Comparison of ENCODE assay signal across 16 cellular contexts in the genomic region with DNA sequence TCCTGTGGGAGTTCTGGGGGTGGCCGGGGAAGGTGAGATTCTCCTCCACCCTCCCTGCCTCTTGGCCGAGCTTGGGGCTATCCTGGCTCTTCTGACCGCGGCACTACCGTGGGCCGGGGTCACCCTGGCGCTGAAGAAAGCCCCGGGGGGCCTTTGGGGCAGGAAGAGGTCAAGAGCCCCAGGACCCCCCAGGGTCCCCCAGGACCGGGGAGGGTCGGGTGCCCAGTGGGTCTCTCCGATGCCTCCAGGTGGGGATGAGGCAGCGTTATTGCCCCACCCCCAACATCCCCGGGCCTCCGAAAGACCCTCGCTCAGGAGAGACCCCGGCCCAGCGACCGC. TPM values are rescaled to one million over a fixed set of nuclear protein-coding genes. Genes with fewer than 3 reads are reported as not detected.
DNase-seq lines count a peak whose midpoint lies in the region; ATAC-seq and TF ChIP-seq lines count a peak whose summit lies in the region.
"Had no signal": no experiment of that assay in that cellular context is flagged by ENCODE, and none has a peak within 500 bp of the region (broad histone marks: within the 10 kb centered on the region; RNA-seq: fewer than 3 reads in every experiment).

No MANE protein-coding gene starts in this region.

- H3K9me3 Mint-ChIP-seq in progenitor cell of endocrine pancreas (ENCODE audit: low read depth): no peaks in the 10 kb centered on the region
- H3K9me3 Mint-ChIP-seq: activated B cell treated with CpG ODN at 0.5 μM for 24 hours; activated naive CD8-positive, alpha-beta T cell treated with anti-CD3 and anti-CD28 coated beads, Interleukin-2, amount 10 ng/mL, durations not matched to agents 7 days and 5 days had no signal

- no peak for ATAC-seq in GM21576 (IDR thresholded peaks at IDR 0.05; ENCODE audit: unreplicated experiment)

- H3K9me2 ChIP-seq in hepatocyte (replicated peaks; ENCODE audit: insufficient read depth): no peaks in the 10 kb centered on the region

- peaks cover 3% of the 10 kb centered on the region for H4K20me1 ChIP-seq in hepatocyte (ENCODE audit: insufficient read depth, poor library complexity, severe bottlenecking)

- H3K4me3 Mint-ChIP-seq in progenitor cell of endocrine pancreas (ENCODE audit: low read depth): peak overlapping the region; percentile 51
- H3K4me3 Mint-ChIP-seq: activated B cell treated with CpG ODN at 0.5 μM for 24 hours; activated naive CD8-positive, alpha-beta T cell treated with anti-CD3 and anti-CD28 coated beads, Interleukin-2, amount 10 ng/mL, durations not matched to agents 7 days and 5 days had no signal

- no peak overlapping the region for H3K27ac Mint-ChIP-seq in progenitor cell of endocrine pancreas
- H3K27ac Mint-ChIP-seq: activated B cell treated with CpG ODN at 0.5 μM for 24 hours; activated naive CD8-positive, alpha-beta T cell treated with anti-CD3 and anti-CD28 coated beads, Interleukin-2, amount 10 ng/mL, durations not matched to agents 7 days and 5 days had no signal

- H2AFZ ChIP-seq in hepatocyte: no peak overlapping the region

- H3K4me2 ChIP-seq in hepatocyte: peak overlapping the region; percentile 100

- TF ChIP-seq CTCF in BJ (IDR thresholded peaks at IDR 0.05; ENCODE audit: insufficient read depth, low read depth, low read length): no peak
- TF ChIP-seq CTCF in hepatocyte (IDR thresholded peaks at IDR 0.05; ENCODE audit: poor library complexity): no peak
- no peak for TF ChIP-seq CTCF in progenitor cell of endocrine pancreas (IDR thresholded peaks at IDR 0.05; ENCODE audit: unreplicated experiment)

- peak overlapping the region; percentile 73 for H3K27ac ChIP-seq in hepatocyte
- H3K27ac ChIP-seq: tibial artery had no signal

- CTCF ChIA-PET in BJ (lab: Yijun Ruan, JAX): interaction anchor here (1.3 kb wide), 1 partner anchor 16 kb away, joined by 7 read pairs; no protein-coding TSS in a partner anchor

- H3K4me1 ChIP-seq in hepatocyte (ENCODE audit: insufficient read depth): peaks cover 22% of the 10 kb centered on the region

- peaks cover 23% of the 10 kb centered on the region for H3K27me3 Mint-ChIP-seq in progenitor cell of endocrine pancreas

- no peaks in the 10 kb centered on the region for H3K79me2 ChIP-seq in hepatocyte

- H3K4me3 ChIP-seq in BJ (ENCODE audit: low read depth, low read length) (peak overlapping the region; percentile 72), hepatocyte (no peak overlapping the region)

- no peak for TF ChIP-seq RAD21 in Ishikawa (IDR thresholded peaks at IDR 0.05; ENCODE audit: low read depth)

- H3K36me3 Mint-ChIP-seq in progenitor cell of endocrine pancreas (ENCODE audit: insufficient read depth): peaks cover 3% of the 10 kb centered on the region
- H3K36me3 Mint-ChIP-seq: activated naive CD8-positive, alpha-beta T cell treated with anti-CD3 and anti-CD28 coated beads, Interleukin-2, amount 10 ng/mL, durations not matched to agents 7 days and 5 days had no signal

- peaks cover 1% of the 10 kb centered on the region for H3K4me1 Mint-ChIP-seq in progenitor cell of endocrine pancreas (ENCODE audit: low read depth)
- H3K4me1 Mint-ChIP-seq: activated naive CD8-positive, alpha-beta T cell treated with anti-CD3 and anti-CD28 coated beads, Interleukin-2, amount 10 ng/mL, durations not matched to agents 7 days and 5 days had no signal

- H3K36me3 ChIP-seq in BJ (ENCODE audit: control insufficient read depth, insufficient read depth, low read length) (no peaks in the 10 kb centered on the region), hepatocyte (replicated peaks; ENCODE audit: insufficient read depth, low read depth) (no peaks in the 10 kb centered on the region)
- H3K36me3 ChIP-seq: tibial artery had no signal

- POLR2A ChIA-PET in BJ (lab: Charles Lee): no interaction called here

- H3K27me3 ChIP-seq in BJ (ENCODE audit: control insufficient read depth, insufficient read depth, low read length) (no peaks in the 10 kb centered on the region), hepatocyte (no peaks in the 10 kb centered on the region)

- H3K9me3 ChIP-seq in hepatocyte (ENCODE audit: low read depth): no peaks in the 10 kb centered on the region
- H3K9me3 ChIP-seq: tibial artery had no signal

- DNase-seq in BJ (ENCODE audit: low read depth) (no peak), hepatocyte (ENCODE audit: low spot score) (no peak), progenitor cell of endocrine pancreas (ENCODE audit: low spot score, unreplicated experiment) (no peak), kidney glomerular epithelial cell (lab: John Stamatoyannopoulos, UW) (no peak), SW480 (ENCODE audit: low spot score) (no peak)
- no peak for DNase-seq in central memory CD4-positive, alpha-beta T cell
- DNase-seq: activated B cell treated with CpG ODN at 0.5 μM for 24 hours, GOT3, NCI-H1930, NCI-H510A had no signal

- no peak for TF ChIP-seq EP300 in Ishikawa (IDR thresholded peaks at IDR 0.05; ENCODE audit: borderline replicate concordance)

- 11% methylated on average over 13 of the region's 18 CpGs for WGBS in hepatocyte (ENCODE audit: low lambda C conversion rate, missing lambda C conversion rate)

TF ChIP-seq in Ishikawa, 13 proteins besides CTCF, POLR2A, EP300 and RAD21:
- TF ChIP-seq ZBTB7A (IDR thresholded peaks at IDR 0.05; ENCODE audit: low read depth) (peak; percentile 63), CEBPB (IDR thresholded peaks at IDR 0.05) (no peak), TEAD4 (IDR thresholded peaks at IDR 0.05) (no peak)

RNA-seq across cellular contexts. Expression of a gene that starts 0.4 kb away (rescaled TPM):
- polyA plus RNA-seq in BJ (2011; rRNA removed) (1.0 and 1.1 TPM in 2 replicates), hepatocyte (4.0 and 4.3 TPM in 2 replicates)
- polyA minus RNA-seq in BJ (2011; rRNA and poly(A)+ RNA removed): 0.24 and 0.41 TPM in 2 replicates
- total RNA-seq in hepatocyte (3.8 and 13.4 TPM in 2 replicates), progenitor cell of endocrine pancreas (11.0 and 14.2 TPM in 2 replicates)
- total RNA-seq: glomerular endothelial cell, pulmonary artery endothelial cell had no signal
